In genomic region chr3:157447026-157447694, GRCh38 we compare ENCODE assay signal across 2 cellular contexts.
TF ChIP-seq lines count a peak whose summit lies in the region.

No MANE protein-coding gene starts in this region.

TF ChIP-seq in liver, 16 proteins besides CTCF, POLR2A, EP300 and RAD21 (continued from another document):
- TF ChIP-seq REST (IDR thresholded peaks at IDR 0.05) (no peak), ATF3 (IDR thresholded peaks at IDR 0.05) (no peak), RXRA (IDR thresholded peaks at IDR 0.05) (no peak), HNF4G (IDR thresholded peaks at IDR 0.05) (no peak), MAX (IDR thresholded peaks at IDR 0.05) (no peak), GABPA (IDR thresholded peaks at IDR 0.05 in 1 of 2, conservative IDR thresholded peaks at IDR 0.05 in 1 of 2) (no peak), ZBTB33 (IDR thresholded peaks at IDR 0.05) (no peak), FOXA2 (IDR thresholded peaks at IDR 0.05) (no peak), EGR1 (IDR thresholded peaks at IDR 0.05; ENCODE audit: low read depth in 2 of 2) (no peak), FOXA1 (IDR thresholded peaks at IDR 0.05) (no peak), NR2F2 (IDR thresholded peaks at IDR 0.05) (no peak), TAF1 (conservative IDR thresholded peaks at IDR 0.05) (no peak)

TF ChIP-seq in HepG2, 621 proteins besides CTCF, POLR2A, EP300 and RAD21 (continued from another document):
- no peak for TF ChIP-seq ZHX2 (IDR thresholded peaks at IDR 0.05; ENCODE audit: low read depth)
- TF ChIP-seq ZHX2 (CRISPR knock-in tag; IDR thresholded peaks at IDR 0.05; ENCODE audit: borderline replicate concordance): no peak
- no peak for TF ChIP-seq ZFP82 (CRISPR knock-in tag; IDR thresholded peaks at IDR 0.05; ENCODE audit: borderline replicate concordance)
- TF ChIP-seq TFDP2 (CRISPR knock-in tag; IDR thresholded peaks at IDR 0.05): no peak
- TF ChIP-seq KLF11 (CRISPR knock-in tag; IDR thresholded peaks at IDR 0.05): no peak
TF ChIP-seq in HepG2: peak in this region for 0.
